17 cellular contexts compared by ENCODE assay signal in the genomic region with DNA sequence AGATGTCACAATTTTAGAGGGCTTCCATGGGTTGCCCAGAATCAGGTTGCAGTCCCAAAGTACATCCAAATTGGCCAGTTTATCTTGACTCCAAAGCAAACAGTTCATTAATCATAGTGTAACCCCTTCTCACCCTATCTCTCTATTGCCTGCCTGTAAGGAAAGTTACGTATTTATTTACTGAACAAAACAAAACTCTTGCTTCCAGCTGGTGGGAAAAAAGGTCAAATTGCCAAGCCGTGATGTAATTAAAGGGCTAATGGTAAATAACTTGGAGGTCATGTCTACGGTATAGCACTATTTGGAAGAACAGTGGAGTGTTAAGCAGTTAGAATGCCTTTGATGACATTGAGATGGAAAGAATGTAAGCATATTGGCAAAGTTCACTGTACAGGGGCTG.
"Had no signal": no experiment of that assay in that cellular context is flagged by ENCODE, and none has a peak within 500 bp of the region (broad histone marks: within the 10 kb centered on the region; RNA-seq: fewer than 3 reads in every experiment).

No MANE protein-coding gene starts in this region.

- H3K27ac ChIP-seq: ascending aorta, esophagus squamous epithelium, foreskin keratinocyte, psoas muscle, sigmoid colon had no signal

- H3K9me3 ChIP-seq: ascending aorta, esophagus squamous epithelium, psoas muscle, sigmoid colon, spleen had no signal

- H3K27ac Mint-ChIP-seq: activated naive CD8-positive, alpha-beta T cell treated with anti-CD3 and anti-CD28 coated beads, Interleukin-2, amount 50 U/mL, for 24 hours; activated T-helper 1 cell treated with anti-CD3 and anti-CD28 coated beads, Interleukin-12 subunit alpha, Interleukin-12 subunit beta, Interleukin-2, Interleukin-4 antibody, amounts not matched to agents 30 ng/mL and 10 ng/mL and 1 ng/mL, durations not matched to agents 14 hours and 24 hours and 36 hours; stimulated activated effector memory CD8-positive, alpha-beta T cell treated with anti-CD3 and anti-CD28 coated beads, Interleukin-12 subunit alpha, Interleukin-12 subunit beta, amount 100 ng/mL, for 72 hours had no signal

- H3K4me1 Mint-ChIP-seq: activated naive CD8-positive, alpha-beta T cell treated with anti-CD3 and anti-CD28 coated beads, Interleukin-2, amount 50 U/mL, for 24 hours; stimulated activated effector memory CD8-positive, alpha-beta T cell treated with anti-CD3 and anti-CD28 coated beads, Interleukin-12 subunit alpha, Interleukin-12 subunit beta, amount 100 ng/mL, for 72 hours had no signal

- H3K27me3 Mint-ChIP-seq: activated naive CD8-positive, alpha-beta T cell treated with anti-CD3 and anti-CD28 coated beads, Interleukin-2, amount 50 U/mL, for 24 hours had no signal

- H3K36me3 ChIP-seq: ascending aorta, esophagus squamous epithelium, sigmoid colon, spleen had no signal

- H3K4me3 ChIP-seq: ascending aorta, esophagus squamous epithelium, psoas muscle, sigmoid colon, spleen had no signal

- H3K27me3 ChIP-seq: ascending aorta, esophagus squamous epithelium, foreskin keratinocyte, sigmoid colon, spleen had no signal

- H3K4me1 ChIP-seq: ascending aorta, esophagus squamous epithelium, foreskin keratinocyte, psoas muscle, sigmoid colon had no signal

- ATAC-seq: activated CD4-positive, CD25-positive, alpha-beta regulatory T cell treated with anti-CD3 and anti-CD28 coated beads, Interleukin-2, amount 50 U/mL, for 24 hours; activated naive CD8-positive, alpha-beta T cell treated with anti-CD3 and anti-CD28 coated beads, Interleukin-2, amount 50 U/mL, for 24 hours; foreskin keratinocyte; psoas muscle; stimulated activated effector memory CD8-positive, alpha-beta T cell treated with anti-CD3 and anti-CD28 coated beads, Interleukin-12 subunit alpha, Interleukin-12 subunit beta, amount 100 ng/mL, for 72 hours had no signal

- DNase-seq: activated CD4-positive, alpha-beta T cell treated with anti-CD3 and anti-CD28 coated beads, Interleukin-2, amount 50 U/mL, for 1 hour; activated CD8-positive, alpha-beta memory T cell treated with anti-CD3 and anti-CD28 coated beads for 24 hours; activated naive CD4-positive, alpha-beta T cell treated with Interleukin-2 at 50 U/mL for 16 hours; activated naive CD8-positive, alpha-beta T cell treated with anti-CD3 and anti-CD28 coated beads, Interleukin-2, amount 50 U/mL, for 24 hours; esophagus squamous epithelium; foreskin keratinocyte; glutamatergic neuron; hypothalamus; mesendoderm; psoas muscle; sigmoid colon; spleen; T-helper 9 cell had no signal

- H3K36me3 Mint-ChIP-seq: stimulated activated effector memory CD8-positive, alpha-beta T cell treated with anti-CD3 and anti-CD28 coated beads, Interleukin-12 subunit alpha, Interleukin-12 subunit beta, amount 100 ng/mL, for 72 hours had no signal

- H3K9me3 Mint-ChIP-seq: activated naive CD8-positive, alpha-beta T cell treated with anti-CD3 and anti-CD28 coated beads, Interleukin-2, amount 50 U/mL, for 24 hours; stimulated activated effector memory CD8-positive, alpha-beta T cell treated with anti-CD3 and anti-CD28 coated beads, Interleukin-12 subunit alpha, Interleukin-12 subunit beta, amount 100 ng/mL, for 72 hours had no signal

- H3K4me3 Mint-ChIP-seq: activated naive CD8-positive, alpha-beta T cell treated with anti-CD3 and anti-CD28 coated beads, Interleukin-2, amount 50 U/mL, for 24 hours; activated T-helper 1 cell treated with anti-CD3 and anti-CD28 coated beads, Interleukin-12 subunit alpha, Interleukin-12 subunit beta, Interleukin-2, Interleukin-4 antibody, amounts not matched to agents 30 ng/mL and 10 ng/mL and 1 ng/mL, durations not matched to agents 14 hours and 24 hours and 36 hours; stimulated activated effector memory CD8-positive, alpha-beta T cell treated with anti-CD3 and anti-CD28 coated beads, Interleukin-12 subunit alpha, Interleukin-12 subunit beta, amount 100 ng/mL, for 72 hours had no signal
